In genomic region chr12:46342562-46343033, GRCh38 we compare ENCODE assay signal across 8 cellular contexts. TPM values are rescaled to one million over a fixed set of nuclear protein-coding genes. Genes with fewer than 3 reads are reported as not detected.
DNase-seq lines count a peak whose midpoint lies in the region; ATAC-seq and TF ChIP-seq lines count a peak whose summit lies in the region.

No MANE protein-coding gene starts in this region.

- H3K27me3 ChIP-seq in right atrium auricular region = no peaks in the 10 kb centered on the region

- no peaks in the 10 kb centered on the region for H3K9me3 Mint-ChIP-seq in stimulated activated memory B cell treated with anti-CD40 and anti-IgM and Interleukin-4, amounts not matched to agents 10 μg/mL and 1 μg/mL and 100 μg/mL, for 72 hours

- no peaks in the 10 kb centered on the region for H3K9me3 ChIP-seq in right atrium auricular region

- H3K4me1 ChIP-seq in right atrium auricular region = no peaks in the 10 kb centered on the region

- no peak overlapping the region for H3K4me3 ChIP-seq in right atrium auricular region

- TF ChIP-seq CTCF in LNCAP (IDR thresholded peaks at IDR 0.05) = peak; percentile 28; the same call in 1 of the 2 replicates
- TF ChIP-seq CTCF in right atrium auricular region (IDR thresholded peaks at IDR 0.05) = peak; percentile 35 to 76

- no peaks in the 10 kb centered on the region for H3K27me3 Mint-ChIP-seq in stimulated activated memory B cell treated with anti-CD40 and anti-IgM and Interleukin-4, amounts not matched to agents 10 μg/mL and 1 μg/mL and 100 μg/mL, for 72 hours

- H3K27ac ChIP-seq in right atrium auricular region = no peak overlapping the region

- DNase-seq in NCI-H1694 treated with DMSO at 0.1 percent for 48 hours (lab: John Stamatoyannopoulos, UW) (peak; percentile 1), NCI-H1694 (lab: John Stamatoyannopoulos, UW) (no peak), right atrium auricular region (ENCODE audit: low spot score) (no peak), NCI-H2196 treated with DMSO at 0.1 percent for 48 hours (lab: John Stamatoyannopoulos, UW; ENCODE audit: unreplicated experiment) (no peak)
- peak; percentile 23 for DNase-seq in activated naive CD4-positive, alpha-beta T cell treated with anti-CD3 and anti-CD28 coated beads, Interleukin-2, amount 50 U/mL, for 16 hours

- H3K4me1 Mint-ChIP-seq in stimulated activated memory B cell treated with anti-CD40 and anti-IgM and Interleukin-4, amounts not matched to agents 10 μg/mL and 1 μg/mL and 100 μg/mL, for 72 hours = peaks cover 12% of the 10 kb centered on the region

- ATAC-seq in stimulated activated memory B cell treated with anti-CD40 and anti-IgM and Interleukin-4, amounts not matched to agents 10 μg/mL and 1 μg/mL and 100 μg/mL, for 72 hours = peak; percentile 51
- ATAC-seq in GM19397 (IDR thresholded peaks at IDR 0.05; ENCODE audit: unreplicated experiment) = no peak

- H3K4me3 Mint-ChIP-seq in stimulated activated memory B cell treated with anti-CD40 and anti-IgM and Interleukin-4, amounts not matched to agents 10 μg/mL and 1 μg/mL and 100 μg/mL, for 72 hours = no peak overlapping the region

- no peaks in the 10 kb centered on the region for H3K36me3 Mint-ChIP-seq in stimulated activated memory B cell treated with anti-CD40 and anti-IgM and Interleukin-4, amounts not matched to agents 10 μg/mL and 1 μg/mL and 100 μg/mL, for 72 hours

- no peaks in the 10 kb centered on the region for H3K36me3 ChIP-seq in right atrium auricular region

- no peak overlapping the region for H3K27ac Mint-ChIP-seq in stimulated activated memory B cell treated with anti-CD40 and anti-IgM and Interleukin-4, amounts not matched to agents 10 μg/mL and 1 μg/mL and 100 μg/mL, for 72 hours

RNA-seq across cellular contexts. Expression of gene SLC38A2, which starts 30.0 kb away (rescaled TPM):
- total RNA-seq in right atrium auricular region = 100 to 1,000 TPM; 192 to 204 TPM

Comparison
In these comparisons a context has a peak if more than half of its experiments do, and no peak if none do; other contexts are left out.
1. DNase-seq: peak in NCI-H1694 treated with DMSO at 0.1 percent for 48 hours (single experiment) and activated naive CD4-positive, alpha-beta T cell treated with anti-CD3 and anti-CD28 coated beads, Interleukin-2, amount 50 U/mL, for 16 hours (single experiment); none in NCI-H1694 (single experiment), right atrium auricular region (single experiment) and NCI-H2196 treated with DMSO at 0.1 percent for 48 hours (single experiment).